Comparison of ENCODE assay signal across 28 cellular contexts in genomic region chr2:121330921-121331320, GRCh38. TPM values are rescaled to one million over a fixed set of nuclear protein-coding genes. Genes with fewer than 3 reads are reported as not detected.
"Had no signal": no experiment of that assay in that cellular context is flagged by ENCODE, and none has a peak within 500 bp of the region (broad histone marks: within the 10 kb centered on the region; RNA-seq: fewer than 3 reads in every experiment).

No MANE protein-coding gene starts in this region.

- H3K4me3 ChIP-seq: breast epithelium, gastroesophageal sphincter, lower lobe of right lung, SK-N-MC, suprapubic skin, tibial artery had no signal

- DNase-seq: activated CD4-positive, alpha-beta memory T cell treated with anti-CD3 and anti-CD28 coated beads for 36 hours; activated CD4-positive, alpha-beta T cell treated with anti-CD3 and anti-CD28 coated beads, Interleukin-2, amount 10 ng/mL, durations not matched to agents 24 days and 14 days; activated CD4-positive, CD25-positive, alpha-beta regulatory T cell treated with anti-CD3 and anti-CD28 coated beads, Interleukin-2, amount 50 U/mL, for 72 hours; activated gamma-delta T cell treated with Interleukin-2 at 50 U/mL for 16 hours; effector memory CD4-positive, alpha-beta T cell; hippocampal formation; kidney; left colon; lower lobe of right lung; mesenchymal stem cell; retina; small intestine; stimulated activated CD4-positive, alpha-beta T cell treated with anti-CD3 and anti-CD28 coated beads, Interleukin-1b, Interleukin-23, amount 100 ng/mL, for 48 hours; stimulated activated naive B cell treated with anti-CD40 and anti-IgM and Interleukin-4, amounts not matched to agents 10 μg/mL and 1 μg/mL and 100 μg/mL, for 72 hours; T-helper 17 cell; T1000 had no signal

- H3K36me3 Mint-ChIP-seq: activated CD4-positive, alpha-beta memory T cell treated with anti-CD3 and anti-CD28 coated beads for 36 hours; activated naive CD4-positive, alpha-beta T cell treated with anti-CD3 and anti-CD28 coated beads, Interleukin-2, amount 50 U/mL, for 72 hours; natural killer cell treated with Interleukin-12 subunit alpha and Interleukin-12 subunit beta and Interleukin-15 and Interleukin-18, amount 100 ng/mL, for 72 hours; stimulated activated naive B cell treated with anti-CD40 and anti-IgM and Interleukin-4, amounts not matched to agents 10 μg/mL and 1 μg/mL and 100 μg/mL, for 72 hours had no signal

- H3K27ac ChIP-seq: breast epithelium, gastroesophageal sphincter, lower lobe of right lung, SK-N-MC, suprapubic skin, tibial artery had no signal

- H3K27me3 Mint-ChIP-seq: natural killer cell treated with Interleukin-12 subunit alpha and Interleukin-12 subunit beta and Interleukin-15 and Interleukin-18, amount 100 ng/mL, for 72 hours had no signal

- H3K4me1 Mint-ChIP-seq: activated CD4-positive, alpha-beta T cell treated with anti-CD3 and anti-CD28 coated beads, Interleukin-2, amount 10 ng/mL, durations not matched to agents 24 days and 14 days had no signal

- H3K27ac Mint-ChIP-seq: activated CD4-positive, alpha-beta memory T cell treated with anti-CD3 and anti-CD28 coated beads for 36 hours; activated CD4-positive, alpha-beta T cell treated with anti-CD3 and anti-CD28 coated beads, Interleukin-2, amount 10 ng/mL, durations not matched to agents 24 days and 14 days; activated T-helper 1 cell treated with anti-CD3 and anti-CD28 coated beads, Interleukin-12 subunit alpha, Interleukin-12 subunit beta, Interleukin-2, Interleukin-4 antibody, amounts not matched to agents 30 ng/mL and 10 ng/mL and 1 ng/mL, durations not matched to agents 14 hours and 24 hours and 36 hours; natural killer cell treated with Interleukin-12 subunit alpha and Interleukin-12 subunit beta and Interleukin-15 and Interleukin-18, amount 100 ng/mL, for 72 hours; stimulated activated naive B cell treated with anti-CD40 and anti-IgM and Interleukin-4, amounts not matched to agents 10 μg/mL and 1 μg/mL and 100 μg/mL, for 72 hours; T-helper 17 cell had no signal

- H3K9me3 ChIP-seq: breast epithelium, gastroesophageal sphincter, lower lobe of right lung, suprapubic skin, tibial artery had no signal

- H3K4me1 ChIP-seq: breast epithelium, gastroesophageal sphincter, tibial artery had no signal

- H3K36me3 ChIP-seq: breast epithelium, gastroesophageal sphincter, lower lobe of right lung, suprapubic skin, tibial artery had no signal

- H3K27me3 ChIP-seq: breast epithelium, suprapubic skin, tibial artery had no signal

- H3K9me3 Mint-ChIP-seq: activated CD4-positive, alpha-beta memory T cell treated with anti-CD3 and anti-CD28 coated beads for 36 hours; activated CD4-positive, alpha-beta T cell treated with anti-CD3 and anti-CD28 coated beads, Interleukin-2, amount 10 ng/mL, durations not matched to agents 24 days and 14 days; activated naive CD4-positive, alpha-beta T cell treated with anti-CD3 and anti-CD28 coated beads, Interleukin-2, amount 50 U/mL, for 72 hours; activated T-helper 1 cell treated with anti-CD3 and anti-CD28 coated beads, Interleukin-12 subunit alpha, Interleukin-12 subunit beta, Interleukin-2, Interleukin-4 antibody, amounts not matched to agents 30 ng/mL and 10 ng/mL and 1 ng/mL, durations not matched to agents 14 hours and 24 hours and 36 hours; natural killer cell treated with Interleukin-12 subunit alpha and Interleukin-12 subunit beta and Interleukin-15 and Interleukin-18, amount 100 ng/mL, for 72 hours; stimulated activated naive B cell treated with anti-CD40 and anti-IgM and Interleukin-4, amounts not matched to agents 10 μg/mL and 1 μg/mL and 100 μg/mL, for 72 hours had no signal

- H3K4me3 Mint-ChIP-seq: activated CD4-positive, alpha-beta memory T cell treated with anti-CD3 and anti-CD28 coated beads for 36 hours; activated CD4-positive, alpha-beta T cell treated with anti-CD3 and anti-CD28 coated beads, Interleukin-2, amount 10 ng/mL, durations not matched to agents 24 days and 14 days; activated T-helper 1 cell treated with anti-CD3 and anti-CD28 coated beads, Interleukin-12 subunit alpha, Interleukin-12 subunit beta, Interleukin-2, Interleukin-4 antibody, amounts not matched to agents 30 ng/mL and 10 ng/mL and 1 ng/mL, durations not matched to agents 14 hours and 24 hours and 36 hours; natural killer cell treated with Interleukin-12 subunit alpha and Interleukin-12 subunit beta and Interleukin-15 and Interleukin-18, amount 100 ng/mL, for 72 hours; stimulated activated naive B cell treated with anti-CD40 and anti-IgM and Interleukin-4, amounts not matched to agents 10 μg/mL and 1 μg/mL and 100 μg/mL, for 72 hours; T-helper 17 cell had no signal

- ATAC-seq: activated naive CD4-positive, alpha-beta T cell treated with anti-CD3 and anti-CD28 coated beads, Interleukin-2, amount 50 U/mL, for 72 hours; gastroesophageal sphincter; left colon; lower lobe of right lung; natural killer cell treated with Interleukin-12 subunit alpha and Interleukin-12 subunit beta and Interleukin-15 and Interleukin-18, amount 100 ng/mL, for 72 hours; sciatic nerve; stimulated activated naive B cell treated with anti-CD40 and anti-IgM and Interleukin-4, amounts not matched to agents 10 μg/mL and 1 μg/mL and 100 μg/mL, for 72 hours; T-helper 17 cell had no signal

RNA-seq across cellular contexts. Expression of gene TFCP2L1, which starts 45.9 kb away (rescaled TPM):
- total RNA-seq: activated CD4-positive, alpha-beta T cell treated with anti-CD3 and anti-CD28 coated beads, Interleukin-2, amount 10 ng/mL, durations not matched to agents 24 days and 14 days; activated T-helper 1 cell treated with anti-CD3 and anti-CD28 coated beads, Interleukin-12 subunit alpha, Interleukin-12 subunit beta, Interleukin-2, Interleukin-4 antibody, amounts not matched to agents 30 ng/mL and 10 ng/mL and 1 ng/mL, durations not matched to agents 14 hours and 24 hours and 36 hours; dermis microvascular lymphatic vessel endothelial cell; fibroblast of lung; fibroblast of villous mesenchyme had no signal
- polyA plus RNA-seq: fibroblast of lung had no signal
